ENCODE assay signal across 8 cellular contexts in genomic region chr12:12560587-12561304, GRCh38. TPM values are rescaled to one million over a fixed set of nuclear protein-coding genes. Genes with fewer than 3 reads are reported as not detected.
A peak's percentile ranks its signal among the peaks of the same experiment; 100 is the strongest.
DNase-seq lines count a peak whose midpoint lies in the region; ATAC-seq and TF ChIP-seq lines count a peak whose summit lies in the region.

No MANE protein-coding gene starts in this region.

- BruUV-seq in Calu3 (replicated peaks; lab: Mats Ljungman, UMichigan): TSS peak; percentile 64

- H3K27me3 ChIP-seq in HAP-1 (ENCODE audit: low read depth): no peaks in the 10 kb centered on the region
- H3K27me3 ChIP-seq in neutrophil: no peaks in the 10 kb centered on the region

- peaks cover 31% of the 10 kb centered on the region for H3K4me1 Mint-ChIP-seq in Calu3 (ENCODE audit: low read depth, unreplicated experiment)

- in situ Hi-C loops in HAP-1 (cut with MboI; ENCODE audit: low sequenced_read_pairs): no loop called here

- peak overlapping the region; percentile 66 for H3K4me3 Mint-ChIP-seq in Calu3 (ENCODE audit: low read depth, unreplicated experiment)

- H3K27me3 Mint-ChIP-seq in Calu3 (ENCODE audit: unreplicated experiment): no peaks in the 10 kb centered on the region

- H3K4me1 ChIP-seq in HAP-1: peaks cover 40% of the 10 kb centered on the region
- peaks cover 29 to 31% of the 10 kb centered on the region in 2 experiments for H3K4me1 ChIP-seq in neutrophil (ENCODE audit: control insufficient read depth in 1 of 2, insufficient read depth in 1 of 2, low read depth in 1 of 2, low read length in 1 of 2)

- H3K9me3 ChIP-seq in HAP-1: peaks cover 3% of the 10 kb centered on the region; the same call in 1 of the 2 replicates
- H3K9me3 ChIP-seq in neutrophil: no peaks in the 10 kb centered on the region

- intact Hi-C loops in Calu3 (cut with micrococcal nuclease; ENCODE audit: unreplicated experiment): loop anchor here (2.0 to 5.0 kb wide), 6 partner anchors 28 to 163 kb away; partner anchors contain the start of gene CDKN1B

- H3K4me3 ChIP-seq in HAP-1 (peak overlapping the region; percentile 64), foreskin fibroblast (ENCODE audit: low read depth in 1 of 2, low read length in 2 of 2) (peak overlapping the region; percentile 92 to 93), neutrophil (ENCODE audit: low read depth in 1 of 2, low read length in 1 of 2) (peak overlapping the region; percentile 84 to 85)

- peak; percentile 39 for DNase-seq in Calu3
- DNase-seq in HAP-1 (ENCODE audit: low spot score in 2 of 2): peak; percentile 45 to 66
- DNase-seq in activated effector memory CD4-positive, alpha-beta T cell treated with Interleukin-2 at 50 U/mL for 16 hours: peak; percentile 46
- peak in 1 of 2 donors; percentile 58 for DNase-seq in foreskin fibroblast
- DNase-seq in ureter (ENCODE audit: low spot score): peak; percentile 67

- CTCF ChIA-PET in Calu3 (lab: Charles Lee): no interaction called here

- TF ChIP-seq CTCF in Calu3 (IDR thresholded peaks at IDR 0.05; ENCODE audit: unreplicated experiment) (no peak), foreskin fibroblast (IDR thresholded peaks at IDR 0.05; ENCODE audit: low read depth, low read length) (no peak), neutrophil (IDR thresholded peaks at IDR 0.05) (no peak)

- peaks cover 46% of the 10 kb centered on the region for H3K36me3 Mint-ChIP-seq in Calu3 (ENCODE audit: insufficient read depth, unreplicated experiment)

- ATAC-seq in GM18519 (IDR thresholded peaks at IDR 0.05; ENCODE audit: low FRiP score, unreplicated experiment): no peak

- no peaks in the 10 kb centered on the region for H3K36me3 ChIP-seq in HAP-1 (replicated peaks)
- H3K36me3 ChIP-seq in neutrophil: no peaks in the 10 kb centered on the region

- H3K9me3 Mint-ChIP-seq in Calu3 (ENCODE audit: low read depth, unreplicated experiment): no peaks in the 10 kb centered on the region

- peak overlapping the region; percentile 80 for H3K27ac Mint-ChIP-seq in Calu3 (ENCODE audit: unreplicated experiment)

- peak overlapping the region; percentile 93 for H3K27ac ChIP-seq in neutrophil

TF ChIP-seq in PFSK-1, 5 proteins besides CTCF, POLR2A, EP300 and RAD21:
- TF ChIP-seq TAF1 (IDR thresholded peaks at IDR 0.05; ENCODE audit: borderline replicate concordance, insufficient read depth, low read length) (no peak), SIN3A (IDR thresholded peaks at IDR 0.05; ENCODE audit: borderline replicate concordance, insufficient read depth, low read length) (0 out of 2 replicates have a peak, but pooled peaks have one; percentile 17), REST (IDR thresholded peaks at IDR 0.05; ENCODE audit: insufficient read depth in 1 of 2, low read depth in 2 of 2, low read length in 2 of 2) (no peak), POLR2AphosphoS5 (IDR thresholded peaks at IDR 0.05; ENCODE audit: low read depth, low read length) (no peak; the same call in 1 of the 2 replicates), FOXP2 (optimal IDR thresholded peaks at IDR 0.05; ENCODE audit: borderline replicate concordance, extremely low read depth, extremely low read length, insufficient read depth) (no peak)

RNA-seq across cellular contexts. Expression of gene DUSP16, which starts 1.9 kb away (rescaled TPM):
- total RNA-seq in Calu3 (2022): 23.4 and 25.8 TPM in 2 replicates
- polyA plus RNA-seq in PFSK-1 (2012; ENCODE audit: insufficient read length, low read depth): 21.2 TPM
- total RNA-seq in ureter: 77.0 TPM

RNA-seq across cellular contexts. Expression of gene CREBL2, which starts 50.9 kb away (rescaled TPM):
- total RNA-seq in Calu3 (2022) (17.0 and 20.4 TPM in 2 replicates), ureter (26.6 TPM)
- 13.2 TPM for polyA plus RNA-seq in PFSK-1 (2012; ENCODE audit: insufficient read length, low read depth)
